In genomic region chrX:23662853-23663252, GRCh38 we compare ENCODE assay signal across 9 cellular contexts. TPM values are rescaled to one million over a fixed set of nuclear protein-coding genes. Genes with fewer than 3 reads are reported as not detected.
DNase-seq lines count a peak whose midpoint lies in the region; ATAC-seq lines count a peak whose summit lies in the region.
"Had no signal": no experiment of that assay in that cellular context is flagged by ENCODE, and none has a peak within 500 bp of the region (broad histone marks: within the 10 kb centered on the region; RNA-seq: fewer than 3 reads in every experiment).

No MANE protein-coding gene starts in this region.

- H3K4me1 ChIP-seq in naive thymus-derived CD4-positive, alpha-beta T cell (ENCODE audit: control insufficient read depth in 2 of 2, insufficient read depth in 2 of 2, low read length in 2 of 2), result peaks cover 5 to 15% of the 10 kb centered on the region in 2 donors

- H3K27ac ChIP-seq in naive thymus-derived CD4-positive, alpha-beta T cell (ENCODE audit: low read depth, low read length), result peak overlapping the region; percentile 12
- H3K27ac ChIP-seq: adrenal gland, thoracic aorta had no signal

- intact Hi-C loops in naive thymus-derived CD4-positive, alpha-beta T cell (cut with micrococcal nuclease), result loop anchor here in 1 of 2 donors (1.0 to 10.0 kb wide), 2 partner anchors 242 to 391 kb away; partner anchors contain the start of genes APOO, CXorf58 and EIF2S3

- H3K4me1 Mint-ChIP-seq in naive thymus-derived CD4-positive, alpha-beta T cell, result peaks cover 7 to 37% (median 29%) of the 10 kb centered on the region in 7 donors

- CTCF ChIA-PET in naive thymus-derived CD4-positive, alpha-beta T cell (lab: Charles Lee), result no interaction called here

- H3K4me3 Mint-ChIP-seq in naive thymus-derived CD4-positive, alpha-beta T cell, result peak overlapping the region in 4 of 10 donors; percentile 34 to 54 (median 44)

- H3K27me3 ChIP-seq in naive thymus-derived CD4-positive, alpha-beta T cell (ENCODE audit: control insufficient read depth in 2 of 2, insufficient read depth in 2 of 2, low read length in 2 of 2), result no peaks in the 10 kb centered on the region

- peaks cover 0 to 3% (median 0%) of the 10 kb centered on the region in 5 donors for H3K36me3 Mint-ChIP-seq in naive thymus-derived CD4-positive, alpha-beta T cell

- no peaks in the 10 kb centered on the region for H3K9me3 Mint-ChIP-seq in naive thymus-derived CD4-positive, alpha-beta T cell

- POLR2A ChIA-PET in naive thymus-derived CD4-positive, alpha-beta T cell (lab: Charles Lee), result no interaction called here

- DNase-seq in M059J (ENCODE audit: low read depth) (peak; percentile 48), anterior cingulate cortex (lab: John Stamatoyannopoulos, UW) (no peak), COR-L47 (lab: John Stamatoyannopoulos, UW) (no peak)
- no peak for DNase-seq in naive thymus-derived CD4-positive, alpha-beta T cell

- peak; percentile 41 for ATAC-seq in GM18511 (IDR thresholded peaks at IDR 0.05; ENCODE audit: unreplicated experiment)
- peak; percentile 50 for ATAC-seq in GM21619 (IDR thresholded peaks at IDR 0.05; ENCODE audit: unreplicated experiment)
- ATAC-seq in naive thymus-derived CD4-positive, alpha-beta T cell, result no peak
- no peak for ATAC-seq in GM19023 (IDR thresholded peaks at IDR 0.05; ENCODE audit: unreplicated experiment)

- H3K27ac Mint-ChIP-seq in naive thymus-derived CD4-positive, alpha-beta T cell, result peak overlapping the region in 7 of 9 donors; percentile 49 to 91 (median 75)

- H3K9me3 ChIP-seq in naive thymus-derived CD4-positive, alpha-beta T cell (ENCODE audit: control insufficient read depth in 2 of 3, low read length in 3 of 3), result no peaks in the 10 kb centered on the region
- H3K9me3 ChIP-seq: adrenal gland, thoracic aorta had no signal

- no peak overlapping the region for H3K4me3 ChIP-seq in naive thymus-derived CD4-positive, alpha-beta T cell (ENCODE audit: low read length)
- H3K4me3 ChIP-seq: adrenal gland, thoracic aorta had no signal

- no peaks in the 10 kb centered on the region for H3K27me3 Mint-ChIP-seq in naive thymus-derived CD4-positive, alpha-beta T cell

- no peaks in the 10 kb centered on the region for H3K36me3 ChIP-seq in naive thymus-derived CD4-positive, alpha-beta T cell (ENCODE audit: control insufficient read depth in 2 of 3, insufficient read depth in 3 of 3, low read length in 3 of 3)
- H3K36me3 ChIP-seq: thoracic aorta had no signal

RNA-seq across cellular contexts. Expression of gene PRDX4, which starts 4.4 kb away (rescaled TPM):
- total RNA-seq in M059J (2014; rRNA removed; shearing (Covaris generic)), result 468 and 479 TPM in 2 replicates
- total RNA-seq in naive thymus-derived CD4-positive, alpha-beta T cell, result 10 to 100 TPM in 4 of 5 experiments, 1 to 10 TPM in 1; 8.0 to 33.3 (median 12.1) TPM
- polyA plus RNA-seq in naive thymus-derived CD4-positive, alpha-beta T cell, result 10 to 100 TPM; 42.5 to 43.9 TPM

Comparison
In these comparisons a context has a peak if more than half of its experiments do, and no peak if none do; other contexts are left out.
1. ATAC-seq: peak in GM18511 (single experiment) and GM21619 (single experiment); none in naive thymus-derived CD4-positive, alpha-beta T cell (single experiment) and GM19023 (single experiment).
2. RNA of gene PRDX4, which starts 4.4 kb away (total RNA-seq): 468 to 479 TPM in M059J; 8.0 to 33.3 TPM in naive thymus-derived CD4-positive, alpha-beta T cell; every median in the first group is over 10 times any median in the second.